2 cellular contexts compared by ENCODE assay signal in genomic region chr9:69745716-69746538, GRCh38.
TF ChIP-seq lines count a peak whose summit lies in the region.

No MANE protein-coding gene starts in this region.

TF ChIP-seq in HCT116, 20 proteins besides CTCF, POLR2A, EP300 and RAD21 (continued from another document):
- TF ChIP-seq EZH2 (IDR thresholded peaks at IDR 0.05) (no peak), EGR1 (IDR thresholded peaks at IDR 0.05; ENCODE audit: low read depth) (no peak), EZH2phosphoT487 (IDR thresholded peaks at IDR 0.05; ENCODE audit: borderline replicate concordance) (no peak), FOSL1 (IDR thresholded peaks at IDR 0.05; ENCODE audit: low read depth) (no peak), CBX3 (IDR thresholded peaks at IDR 0.05; ENCODE audit: low read depth) (no peak), POLR2AphosphoS5 (IDR thresholded peaks at IDR 0.05; ENCODE audit: low read depth, low read length) (no peak), YY1 (IDR thresholded peaks at IDR 0.05; ENCODE audit: extremely low read depth, insufficient replicate concordance, low read depth, low read length) (no peak), ZFX (IDR thresholded peaks at IDR 0.05) (no peak), SIN3A (IDR thresholded peaks at IDR 0.05; ENCODE audit: low read depth) (no peak), MAX (IDR thresholded peaks at IDR 0.05) (no peak), SP1 (IDR thresholded peaks at IDR 0.05; ENCODE audit: low read depth) (no peak), ELF1 (IDR thresholded peaks at IDR 0.05; ENCODE audit: borderline replicate concordance, low read depth) (no peak), TCF7L2 (IDR thresholded peaks at IDR 0.05; ENCODE audit: borderline replicate concordance, extremely low read depth, insufficient read depth, insufficient read length) (no peak), REST (IDR thresholded peaks at IDR 0.05; ENCODE audit: low read depth) (no peak), JUND (IDR thresholded peaks at IDR 0.05) (no peak), CEBPB (IDR thresholded peaks at IDR 0.05; ENCODE audit: low read depth) (no peak), ZBTB33 (IDR thresholded peaks at IDR 0.05; ENCODE audit: extremely low read depth, insufficient replicate concordance, low read length) (no peak)

TF ChIP-seq in liver, 16 proteins besides CTCF, POLR2A, EP300 and RAD21:
- TF ChIP-seq REST (IDR thresholded peaks at IDR 0.05) (no peak), MAX (IDR thresholded peaks at IDR 0.05) (no peak), TAF1 (conservative IDR thresholded peaks at IDR 0.05) (no peak), GABPA (IDR thresholded peaks at IDR 0.05 in 1 of 2, conservative IDR thresholded peaks at IDR 0.05 in 1 of 2) (no peak), NR2F2 (IDR thresholded peaks at IDR 0.05) (no peak), RXRA (IDR thresholded peaks at IDR 0.05) (no peak), FOXA2 (IDR thresholded peaks at IDR 0.05) (no peak), EGR1 (IDR thresholded peaks at IDR 0.05; ENCODE audit: low read depth in 2 of 2) (no peak), HNF4G (IDR thresholded peaks at IDR 0.05) (no peak), FOXA1 (IDR thresholded peaks at IDR 0.05) (no peak)
